In genomic region chr6:152404936-152405595, GRCh38 we compare ENCODE assay signal across 21 cellular contexts.
A peak's percentile ranks its signal among the peaks of the same experiment; 100 is the strongest.
DNase-seq lines count a peak whose midpoint lies in the region; ATAC-seq, FAIRE-seq and TF ChIP-seq lines count a peak whose summit lies in the region.
"Had no signal": no experiment of that assay in that cellular context is flagged by ENCODE, and none has a peak within 500 bp of the region (broad histone marks: within the 10 kb centered on the region; RNA-seq: fewer than 3 reads in every experiment).

No MANE protein-coding gene starts in this region.

- no peak for FAIRE-seq in HepG2 (lab: Jason Lieb, UNC)

- DNase-seq in HepG2 (ENCODE audit: low spot score) (no peak), right lobe of liver (no peak), T1000 (lab: John Stamatoyannopoulos, UW) (peak; percentile 53), kidney tubule cell (ENCODE audit: low spot score) (peak; percentile 92), heart right ventricle (no peak), NCI-H1436 treated with DMSO at 0.1 percent for 48 hours (lab: John Stamatoyannopoulos, UW) (no peak), hypothalamus (lab: John Stamatoyannopoulos, UW) (no peak)
- no peak for DNase-seq in activated naive CD4-positive, alpha-beta T cell treated with Interleukin-2 at 50 U/mL for 16 hours
- DNase-seq: activated CD4-positive, alpha-beta T cell treated with anti-CD3 and anti-CD28 coated beads for 4 hours; activated CD8-positive, alpha-beta memory T cell treated with anti-CD3 and anti-CD28 coated beads for 24 hours; activated effector memory CD4-positive, alpha-beta T cell treated with Interleukin-2 at 50 U/mL for 16 hours; CD4-positive, CD25-positive, alpha-beta regulatory T cell; midbrain; naive B cell; NCI-H2107; NCI-H82; psoas muscle; stimulated activated CD4-positive, alpha-beta T cell treated with anti-CD3 and anti-CD28 coated beads, Interleukin-4, amount 100 ng/mL, for 4 hours; transverse colon; WERI-Rb-1 had no signal

- no peak overlapping the region for H3K4me3 ChIP-seq in HepG2 (replicated peaks in 1 of 3; ENCODE audit: insufficient read depth in 1 of 3, low read depth in 2 of 3, low read length in 3 of 3)
- no peak overlapping the region for H3K4me3 ChIP-seq in right lobe of liver
- H3K4me3 ChIP-seq in heart right ventricle, result no peak overlapping the region
- H3K4me3 ChIP-seq: HAP-1, psoas muscle, transverse colon had no signal

- in situ Hi-C loops in HepG2 (cut with HindIII; ENCODE audit: extremely low pct_ligation_motif_present, low pct_unique_long_range_greater_than_20kb), result no loop called here

- TF ChIP-seq CTCF in HepG2 (CRISPR knock-in tag; IDR thresholded peaks at IDR 0.05) (no peak), right lobe of liver (IDR thresholded peaks at IDR 0.05) (no peak), heart right ventricle (IDR thresholded peaks at IDR 0.05) (no peak)

- no peak overlapping the region for H3K9ac ChIP-seq in HepG2 (ENCODE audit: insufficient read depth, low read depth, low read length)

- no peak for TF ChIP-seq RAD21 in HepG2 (CRISPR knock-in tag; IDR thresholded peaks at IDR 0.05)

- no peaks in the 10 kb centered on the region for H4K20me1 ChIP-seq in HepG2 (ENCODE audit: insufficient read depth, low read length)

- intact Hi-C loops in HepG2 (cut with micrococcal nuclease; ENCODE audit: unreplicated experiment), result no loop called here
- intact Hi-C loops in right lobe of liver (cut with DNase I), result no loop called here
- intact Hi-C loops in heart right ventricle (cut with DNase I), result no loop called here

- H3K79me2 ChIP-seq in HepG2 (ENCODE audit: insufficient read depth, low read length), result no peaks in the 10 kb centered on the region

- no peaks in the 10 kb centered on the region for H3K27me3 ChIP-seq in HepG2 (ENCODE audit: control insufficient read depth in 1 of 2, insufficient read depth in 2 of 2, low read length in 2 of 2)
- H3K27me3 ChIP-seq in right lobe of liver, result no peaks in the 10 kb centered on the region
- H3K27me3 ChIP-seq in heart right ventricle, result no peaks in the 10 kb centered on the region
- H3K27me3 ChIP-seq: transverse colon had no signal

- no peak for TF ChIP-seq POLR2A in HepG2 (IDR thresholded peaks at IDR 0.05; ENCODE audit: insufficient read depth in 1 of 2, low read depth in 2 of 2, low read length in 2 of 2)
- no peak for TF ChIP-seq POLR2A in right lobe of liver (IDR thresholded peaks at IDR 0.05)

- POLR2A ChIA-PET in HepG2 (lab: Yijun Ruan, JAX), result no interaction called here

- TF ChIP-seq EP300 in HepG2 (IDR thresholded peaks at IDR 0.05; ENCODE audit: low read depth in 2 of 2, low read length in 2 of 2) (no peak), HepG2 (CRISPR knock-in tag; IDR thresholded peaks at IDR 0.05; ENCODE audit: borderline replicate concordance) (no peak)

- ATAC-seq in HepG2 (no peak), right lobe of liver (no peak), heart right ventricle (no peak)
- ATAC-seq: psoas muscle had no signal

- H3K9me3 ChIP-seq in HepG2 (ENCODE audit: low read length), result no peaks in the 10 kb centered on the region
- H3K9me3 ChIP-seq in right lobe of liver, result no peaks in the 10 kb centered on the region
- no peaks in the 10 kb centered on the region for H3K9me3 ChIP-seq in heart right ventricle
- H3K9me3 ChIP-seq: HAP-1, psoas muscle, transverse colon had no signal

- no TSS peak for BruUV-seq in HepG2 (replicated peaks; lab: Mats Ljungman, UMichigan)

- H3K4me1 ChIP-seq in HepG2 (ENCODE audit: insufficient read depth, low read length), result no peaks in the 10 kb centered on the region
- H3K4me1 ChIP-seq in right lobe of liver, result no peaks in the 10 kb centered on the region
- no peaks in the 10 kb centered on the region for H3K4me1 ChIP-seq in heart right ventricle
- H3K4me1 ChIP-seq: HAP-1, psoas muscle, transverse colon had no signal

- H3K27ac ChIP-seq in HepG2 (ENCODE audit: extremely low read length, insufficient read depth, low read length) (no peak overlapping the region), right lobe of liver (no peak overlapping the region), heart right ventricle (no peak overlapping the region)
- H3K27ac ChIP-seq: psoas muscle, transverse colon, WERI-Rb-1 had no signal

- no peak overlapping the region for H2AFZ ChIP-seq in HepG2 (ENCODE audit: low read length)

- CTCF ChIA-PET in HepG2 (lab: Yijun Ruan, JAX; ENCODE audit: low intra/inter-chr PET ratio, low total read pairs), result no interaction called here

- no peaks in the 10 kb centered on the region for H3K36me3 ChIP-seq in HepG2 (replicated peaks in 1 of 2; ENCODE audit: control insufficient read depth in 1 of 2, insufficient read depth in 2 of 2, low read length in 2 of 2)
- H3K36me3 ChIP-seq in right lobe of liver, result no peaks in the 10 kb centered on the region
- H3K36me3 ChIP-seq in heart right ventricle, result peaks cover 0 to 53% (median 5%) of the 10 kb centered on the region in 9 donors
- H3K36me3 ChIP-seq: HAP-1, transverse colon, WERI-Rb-1 had no signal

- 11% methylated on average over 6 of the region's 6 CpGs for WGBS in HepG2 (ENCODE audit: low lambda C conversion rate)
- 64% methylated on average over 6 of the region's 6 CpGs for WGBS in right lobe of liver (ENCODE audit: insufficient coverage, low coverage, low lambda C conversion rate, missing lambda C conversion rate)
- WGBS in heart right ventricle, 2 donors, result 91 to 92% methylated on average over 6 of the region's 6 CpGs

- no peak overlapping the region for H3K4me2 ChIP-seq in HepG2 (ENCODE audit: low read depth, low read length)

TF ChIP-seq in HepG2, 621 proteins besides CTCF, POLR2A, EP300 and RAD21:
- TF ChIP-seq ATF7 (IDR thresholded peaks at IDR 0.05) (peak; percentile 94), ATF7 (CRISPR knock-in tag; IDR thresholded peaks at IDR 0.05) (no peak), TRIM22 (IDR thresholded peaks at IDR 0.05) (no peak), CREB1 (IDR thresholded peaks at IDR 0.05) (peak; percentile 98), CREB1 (CRISPR knock-in tag; IDR thresholded peaks at IDR 0.05) (no peak)

Comparison
In these comparisons a context has a peak if more than half of its experiments do, and no peak if none do; other contexts are left out.
1. DNase-seq: peak in T1000 (single experiment) and kidney tubule cell (single experiment); none in HepG2 (single experiment), right lobe of liver (0 of 3), heart right ventricle (0 of 2), NCI-H1436 treated with DMSO at 0.1 percent for 48 hours (single experiment), activated naive CD4-positive, alpha-beta T cell treated with Interleukin-2 at 50 U/mL for 16 hours (single experiment) and hypothalamus (0 of 51).